ENCODE assay signal across 33 cellular contexts in genomic region chr6:10874207-10874606, GRCh38. TPM values are rescaled to one million over a fixed set of nuclear protein-coding genes. Genes with fewer than 3 reads are reported as not detected.
"Had no signal": no experiment of that assay in that cellular context is flagged by ENCODE, and none has a peak within 500 bp of the region (broad histone marks: within the 10 kb centered on the region; RNA-seq: fewer than 3 reads in every experiment).

No MANE protein-coding gene starts in this region.

- ATAC-seq: activated CD4-positive, alpha-beta T cell treated with anti-CD3 and anti-CD28 coated beads for 36 hours; activated CD4-positive, CD25-positive, alpha-beta regulatory T cell treated with anti-CD3 and anti-CD28 coated beads, Interleukin-2, amount 50 U/mL, for 24 hours; activated CD8-positive, alpha-beta T cell treated with anti-CD3 and anti-CD28 coated beads, Interleukin-2, amount 10 ng/mL, durations not matched to agents 7 days and 5 days; activated naive CD4-positive, alpha-beta T cell treated with anti-CD3 and anti-CD28 coated beads, Interleukin-2, amount 50 U/mL, for 72 hours had no signal

- H3K9ac ChIP-seq: SK-N-SH had no signal

- FAIRE-seq: bronchial epithelial cell had no signal

- H3K9me3 Mint-ChIP-seq: activated CD4-positive, alpha-beta T cell treated with anti-CD3 and anti-CD28 coated beads, Interleukin-2, amount 10 ng/mL, durations not matched to agents 7 days and 5 days; activated naive CD4-positive, alpha-beta T cell treated with anti-CD3 and anti-CD28 coated beads for 36 hours; activated naive CD4-positive, alpha-beta T cell treated with anti-CD3 and anti-CD28 coated beads, Interleukin-2, amount 50 U/mL, for 72 hours; activated T-cell treated with anti-CD3 and anti-CD28 coated beads, Interleukin-2, amount 50 U/mL, for 24 hours; activated T-helper 2 cell treated with anti-CD3 and anti-CD28 coated beads, Interferon-gamma antibody, Interleukin-2, Interleukin-4, amounts not matched to agents 10 μg/mL and 5 μg/mL and 100 μg/mL, durations not matched to agents 14 hours and 24 hours and 36 hours; brain; T-helper 1 cell treated with Interleukin-12 subunit alpha and Interleukin-12 subunit beta and Interleukin-4 antibody, amounts not matched to agents 30 μg/mL and 1 μg/mL, for 36 hours had no signal

- H3K27ac Mint-ChIP-seq: activated CD4-positive, alpha-beta T cell treated with anti-CD3 and anti-CD28 coated beads for 36 hours; activated CD4-positive, alpha-beta T cell treated with anti-CD3 and anti-CD28 coated beads, Interleukin-2, amount 10 ng/mL, durations not matched to agents 7 days and 5 days; activated CD8-positive, alpha-beta T cell treated with anti-CD3 and anti-CD28 coated beads, Interleukin-2, amount 10 ng/mL, durations not matched to agents 7 days and 5 days; activated naive CD4-positive, alpha-beta T cell treated with anti-CD3 and anti-CD28 coated beads for 36 hours; activated naive CD4-positive, alpha-beta T cell treated with anti-CD3 and anti-CD28 coated beads, Interleukin-2, amount 50 U/mL, for 72 hours; activated T-cell treated with anti-CD3 and anti-CD28 coated beads, Interleukin-2, amount 50 U/mL, for 24 hours; activated T-helper 2 cell treated with anti-CD3 and anti-CD28 coated beads, Interferon-gamma antibody, Interleukin-2, Interleukin-4, amounts not matched to agents 10 μg/mL and 5 μg/mL and 100 μg/mL, durations not matched to agents 14 hours and 24 hours and 36 hours; brain; T-helper 1 cell treated with Interleukin-12 subunit alpha and Interleukin-12 subunit beta and Interleukin-4 antibody, amounts not matched to agents 30 μg/mL and 1 μg/mL, for 36 hours had no signal

- H3K4me3 ChIP-seq: adrenal gland, MG63, SJSA1 had no signal

- H3K36me3 ChIP-seq: adrenal gland, MG63, SJSA1 had no signal

- H3K4me1 Mint-ChIP-seq: activated CD4-positive, alpha-beta T cell treated with anti-CD3 and anti-CD28 coated beads for 36 hours; activated CD4-positive, alpha-beta T cell treated with anti-CD3 and anti-CD28 coated beads, Interleukin-2, amount 10 ng/mL, durations not matched to agents 7 days and 5 days; brain had no signal

- H3K36me3 Mint-ChIP-seq: activated naive CD4-positive, alpha-beta T cell treated with anti-CD3 and anti-CD28 coated beads, Interleukin-2, amount 50 U/mL, for 72 hours; brain had no signal

- H3K9me3 ChIP-seq: adrenal gland, MG63, SJSA1, SK-N-SH had no signal

- H3K4me1 ChIP-seq: adrenal gland, SJSA1 had no signal

- DNase-seq: activated CD4-positive, alpha-beta T cell treated with anti-CD3 and anti-CD28 coated beads for 36 hours; activated CD4-positive, alpha-beta T cell treated with anti-CD3 and anti-CD28 coated beads, Interleukin-2, amount 10 ng/mL, durations not matched to agents 7 days and 5 days; activated CD4-positive, alpha-beta T cell treated with anti-CD3 and anti-CD28 coated beads, Interleukin-2, amount 50 U/mL, for 48 hours; activated CD8-positive, alpha-beta T cell treated with anti-CD3 and anti-CD28 coated beads, Interleukin-2, amount 10 ng/mL, durations not matched to agents 7 days and 5 days; activated gamma-delta T cell treated with Interleukin-2 at 50 U/mL for 16 hours; activated naive CD4-positive, alpha-beta T cell treated with anti-CD3 and anti-CD28 coated beads for 36 hours; activated T-cell treated with anti-CD3 and anti-CD28 coated beads, Interleukin-2, amount 50 U/mL, for 24 hours; adrenal gland; anterior cingulate cortex; caudate nucleus; cerebellar nuclear complex; Kasumi-1; KG1; MG63; NCI-H1048; NCI-H1105 treated with DMSO at 0.1 percent for 48 hours; NCI-H1436; NCI-H1694; NCI-H1930; NCI-H2081 treated with DMSO at 0.1 percent for 48 hours; NCI-H446 treated with DMSO at 0.1 percent for 48 hours; NCI-H524 treated with DMSO at 0.1 percent for 48 hours; NK-92 treated with Interleukin-12 subunit alpha and Interleukin-12 subunit beta, amount 100 ng/mL, for 24 hours; SHP77; SK-N-SH; T-helper 9 cell had no signal

- H3K4me2 ChIP-seq: SK-N-SH had no signal

- H3K4me3 Mint-ChIP-seq: activated CD4-positive, alpha-beta T cell treated with anti-CD3 and anti-CD28 coated beads for 36 hours; activated CD4-positive, alpha-beta T cell treated with anti-CD3 and anti-CD28 coated beads, Interleukin-2, amount 10 ng/mL, durations not matched to agents 7 days and 5 days; activated CD8-positive, alpha-beta T cell treated with anti-CD3 and anti-CD28 coated beads, Interleukin-2, amount 10 ng/mL, durations not matched to agents 7 days and 5 days; activated naive CD4-positive, alpha-beta T cell treated with anti-CD3 and anti-CD28 coated beads for 36 hours; activated T-cell treated with anti-CD3 and anti-CD28 coated beads, Interleukin-2, amount 50 U/mL, for 24 hours; brain; T-helper 1 cell treated with Interleukin-12 subunit alpha and Interleukin-12 subunit beta and Interleukin-4 antibody, amounts not matched to agents 30 μg/mL and 1 μg/mL, for 36 hours had no signal

- H3K27me3 ChIP-seq: adrenal gland, MG63 had no signal

- H3K27ac ChIP-seq: adrenal gland, SJSA1 had no signal

RNA-seq across cellular contexts. Expression of gene GCM2, which starts 7.6 kb away (rescaled TPM):
- total RNA-seq: activated CD4-positive, alpha-beta T cell treated with anti-CD3 and anti-CD28 coated beads for 36 hours; activated CD4-positive, alpha-beta T cell treated with anti-CD3 and anti-CD28 coated beads, Interleukin-2, amount 10 ng/mL, durations not matched to agents 7 days and 5 days; activated CD8-positive, alpha-beta T cell treated with anti-CD3 and anti-CD28 coated beads, Interleukin-2, amount 10 ng/mL, durations not matched to agents 7 days and 5 days; activated naive CD4-positive, alpha-beta T cell treated with anti-CD3 and anti-CD28 coated beads for 36 hours; activated naive CD4-positive, alpha-beta T cell treated with anti-CD3 and anti-CD28 coated beads, Interleukin-2, amount 50 U/mL, for 72 hours; activated T-helper 2 cell treated with anti-CD3 and anti-CD28 coated beads, Interferon-gamma antibody, Interleukin-2, Interleukin-4, amounts not matched to agents 10 μg/mL and 5 μg/mL and 100 μg/mL, durations not matched to agents 14 hours and 24 hours and 36 hours; adrenal gland; bronchial epithelial cell; SJSA1 had no signal
- polyA plus RNA-seq: adrenal gland, SK-N-SH had no signal

RNA-seq across cellular contexts. Expression of gene SYCP2L, which starts 12.6 kb away (rescaled TPM):
- total RNA-seq: activated naive CD4-positive, alpha-beta T cell treated with anti-CD3 and anti-CD28 coated beads for 36 hours had no signal

RNA-seq across cellular contexts. Expression of gene MAK, which starts 35.9 kb away (rescaled TPM):
- total RNA-seq: bronchial epithelial cell, SJSA1 had no signal
